ENCODE assay signal across 1 cellular context in the genomic region with DNA sequence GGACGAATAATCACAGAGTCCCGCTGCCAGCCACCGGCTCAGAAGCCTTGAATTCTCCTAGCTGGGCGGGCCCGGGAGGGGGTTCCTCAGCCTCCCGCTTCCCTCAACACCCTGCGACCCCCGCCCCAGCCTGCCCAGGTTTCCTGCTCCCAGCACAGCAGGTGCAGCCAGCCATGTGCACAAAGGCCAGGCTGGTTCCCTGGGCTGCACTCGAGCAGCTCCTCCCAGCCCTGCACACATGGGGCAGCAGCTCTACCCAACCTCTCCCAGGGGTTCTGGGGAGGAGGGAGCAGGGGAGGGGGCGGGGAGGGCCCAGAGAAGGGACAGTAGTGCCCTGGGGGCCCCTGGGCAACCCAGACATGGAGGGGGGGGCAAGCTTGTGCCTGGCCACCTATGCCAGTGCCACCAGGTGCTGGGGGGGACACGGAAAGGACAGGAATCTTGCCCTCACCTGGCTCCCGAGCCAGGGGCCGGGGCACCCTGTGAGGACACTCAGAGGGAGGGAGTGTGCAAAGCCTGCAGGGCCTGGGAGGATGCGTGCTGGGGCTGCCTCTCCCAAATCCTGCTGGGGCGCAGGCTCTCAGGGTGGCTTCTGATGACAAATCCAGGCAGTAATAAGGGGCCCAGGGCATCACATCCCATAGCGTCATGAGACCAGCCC.
TF ChIP-seq lines count a peak whose summit lies in the region.

No MANE protein-coding gene starts in this region.

TF ChIP-seq in HCT116, 20 proteins besides CTCF, POLR2A, EP300 and RAD21:
- TF ChIP-seq CBX3 (IDR thresholded peaks at IDR 0.05; ENCODE audit: low read depth): no peak
- TF ChIP-seq, protein P1, sequence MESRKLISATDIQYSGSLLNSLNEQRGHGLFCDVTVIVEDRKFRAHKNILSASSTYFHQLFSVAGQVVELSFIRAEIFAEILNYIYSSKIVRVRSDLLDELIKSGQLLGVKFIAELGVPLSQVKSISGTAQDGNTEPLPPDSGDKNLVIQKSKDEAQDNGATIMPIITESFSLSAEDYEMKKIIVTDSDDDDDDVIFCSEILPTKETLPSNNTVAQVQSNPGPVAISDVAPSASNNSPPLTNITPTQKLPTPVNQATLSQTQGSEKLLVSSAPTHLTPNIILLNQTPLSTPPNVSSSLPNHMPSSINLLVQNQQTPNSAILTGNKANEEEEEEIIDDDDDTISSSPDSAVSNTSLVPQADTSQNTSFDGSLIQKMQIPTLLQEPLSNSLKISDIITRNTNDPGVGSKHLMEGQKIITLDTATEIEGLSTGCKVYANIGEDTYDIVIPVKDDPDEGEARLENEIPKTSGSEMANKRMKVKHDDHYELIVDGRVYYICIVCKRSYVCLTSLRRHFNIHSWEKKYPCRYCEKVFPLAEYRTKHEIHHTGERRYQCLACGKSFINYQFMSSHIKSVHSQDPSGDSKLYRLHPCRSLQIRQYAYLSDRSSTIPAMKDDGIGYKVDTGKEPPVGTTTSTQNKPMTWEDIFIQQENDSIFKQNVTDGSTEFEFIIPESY (IDR thresholded peaks at IDR 0.05; ENCODE audit: extremely low read depth, insufficient replicate concordance, low read length): no peak
- no peak for TF ChIP-seq SRF (IDR thresholded peaks at IDR 0.05; ENCODE audit: low read depth)
- no peak for TF ChIP-seq ZFX (IDR thresholded peaks at IDR 0.05)
- no peak for TF ChIP-seq FOSL1 (IDR thresholded peaks at IDR 0.05; ENCODE audit: low read depth)
- TF ChIP-seq EGR1 (IDR thresholded peaks at IDR 0.05; ENCODE audit: low read depth): no peak
- no peak for TF ChIP-seq EZH2phosphoT487 (IDR thresholded peaks at IDR 0.05; ENCODE audit: borderline replicate concordance)
- no peak for TF ChIP-seq ZNF274 (IDR thresholded peaks at IDR 0.05; ENCODE audit: low read depth, low read length)
- TF ChIP-seq, protein P2, sequence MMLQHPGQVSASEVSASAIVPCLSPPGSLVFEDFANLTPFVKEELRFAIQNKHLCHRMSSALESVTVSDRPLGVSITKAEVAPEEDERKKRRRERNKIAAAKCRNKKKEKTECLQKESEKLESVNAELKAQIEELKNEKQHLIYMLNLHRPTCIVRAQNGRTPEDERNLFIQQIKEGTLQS (IDR thresholded peaks at IDR 0.05): no peak
- TF ChIP-seq, protein P3, sequence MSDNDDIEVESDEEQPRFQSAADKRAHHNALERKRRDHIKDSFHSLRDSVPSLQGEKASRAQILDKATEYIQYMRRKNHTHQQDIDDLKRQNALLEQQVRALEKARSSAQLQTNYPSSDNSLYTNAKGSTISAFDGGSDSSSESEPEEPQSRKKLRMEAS (IDR thresholded peaks at IDR 0.05): no peak
- no peak for TF ChIP-seq CEBPB (IDR thresholded peaks at IDR 0.05; ENCODE audit: low read depth)
- TF ChIP-seq, protein P4, sequence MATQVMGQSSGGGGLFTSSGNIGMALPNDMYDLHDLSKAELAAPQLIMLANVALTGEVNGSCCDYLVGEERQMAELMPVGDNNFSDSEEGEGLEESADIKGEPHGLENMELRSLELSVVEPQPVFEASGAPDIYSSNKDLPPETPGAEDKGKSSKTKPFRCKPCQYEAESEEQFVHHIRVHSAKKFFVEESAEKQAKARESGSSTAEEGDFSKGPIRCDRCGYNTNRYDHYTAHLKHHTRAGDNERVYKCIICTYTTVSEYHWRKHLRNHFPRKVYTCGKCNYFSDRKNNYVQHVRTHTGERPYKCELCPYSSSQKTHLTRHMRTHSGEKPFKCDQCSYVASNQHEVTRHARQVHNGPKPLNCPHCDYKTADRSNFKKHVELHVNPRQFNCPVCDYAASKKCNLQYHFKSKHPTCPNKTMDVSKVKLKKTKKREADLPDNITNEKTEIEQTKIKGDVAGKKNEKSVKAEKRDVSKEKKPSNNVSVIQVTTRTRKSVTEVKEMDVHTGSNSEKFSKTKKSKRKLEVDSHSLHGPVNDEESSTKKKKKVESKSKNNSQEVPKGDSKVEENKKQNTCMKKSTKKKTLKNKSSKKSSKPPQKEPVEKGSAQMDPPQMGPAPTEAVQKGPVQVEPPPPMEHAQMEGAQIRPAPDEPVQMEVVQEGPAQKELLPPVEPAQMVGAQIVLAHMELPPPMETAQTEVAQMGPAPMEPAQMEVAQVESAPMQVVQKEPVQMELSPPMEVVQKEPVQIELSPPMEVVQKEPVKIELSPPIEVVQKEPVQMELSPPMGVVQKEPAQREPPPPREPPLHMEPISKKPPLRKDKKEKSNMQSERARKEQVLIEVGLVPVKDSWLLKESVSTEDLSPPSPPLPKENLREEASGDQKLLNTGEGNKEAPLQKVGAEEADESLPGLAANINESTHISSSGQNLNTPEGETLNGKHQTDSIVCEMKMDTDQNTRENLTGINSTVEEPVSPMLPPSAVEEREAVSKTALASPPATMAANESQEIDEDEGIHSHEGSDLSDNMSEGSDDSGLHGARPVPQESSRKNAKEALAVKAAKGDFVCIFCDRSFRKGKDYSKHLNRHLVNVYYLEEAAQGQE (IDR thresholded peaks at IDR 0.05; ENCODE audit: low read depth): no peak
- no peak for TF ChIP-seq JUND (IDR thresholded peaks at IDR 0.05)
- no peak for TF ChIP-seq TCF7L2 (IDR thresholded peaks at IDR 0.05; ENCODE audit: borderline replicate concordance, extremely low read depth, insufficient read depth, insufficient read length)
- no peak for TF ChIP-seq ELF1 (IDR thresholded peaks at IDR 0.05; ENCODE audit: borderline replicate concordance, low read depth)
- no peak for TF ChIP-seq YY1 (IDR thresholded peaks at IDR 0.05; ENCODE audit: extremely low read depth, insufficient replicate concordance, low read depth, low read length)
- TF ChIP-seq EZH2 (IDR thresholded peaks at IDR 0.05): no peak
- no peak for TF ChIP-seq SP1 (IDR thresholded peaks at IDR 0.05; ENCODE audit: low read depth)
- TF ChIP-seq SIN3A (IDR thresholded peaks at IDR 0.05; ENCODE audit: low read depth): no peak
